Comparison of ENCODE assay signal across 10 cellular contexts in the genomic region with DNA sequence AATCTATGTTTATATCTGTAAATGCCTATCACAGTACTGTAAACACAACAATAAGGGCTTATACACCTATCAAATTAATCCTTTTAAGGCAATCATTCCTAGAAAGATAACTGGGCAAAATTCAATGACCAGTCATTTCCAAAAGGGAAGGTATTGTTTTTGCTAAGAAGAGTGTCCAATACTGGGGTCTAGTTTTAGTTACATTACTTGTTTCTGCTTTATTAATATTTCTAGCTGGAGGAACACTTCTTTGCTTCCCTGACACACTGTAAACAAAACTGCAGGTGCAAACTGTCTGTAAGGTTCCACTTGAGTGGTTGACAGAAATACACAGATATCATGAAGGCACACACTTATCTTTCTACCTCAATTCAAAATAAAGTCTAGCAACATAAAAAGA.
DNase-seq lines count a peak whose midpoint lies in the region; ATAC-seq and TF ChIP-seq lines count a peak whose summit lies in the region.
"Had no signal": no experiment of that assay in that cellular context is flagged by ENCODE, and none has a peak within 500 bp of the region (broad histone marks: within the 10 kb centered on the region; RNA-seq: fewer than 3 reads in every experiment).

No MANE protein-coding gene starts in this region.

- H3K27me3 Mint-ChIP-seq in natural killer cell treated with Interleukin-12 subunit alpha and Interleukin-12 subunit beta and Interleukin-15 and Interleukin-18, amount 100 ng/mL, for 72 hours: no peaks in the 10 kb centered on the region
- no peaks in the 10 kb centered on the region for H3K27me3 Mint-ChIP-seq in natural killer cell (ENCODE audit: low read depth in 2 of 2)
- no peaks in the 10 kb centered on the region for H3K27me3 Mint-ChIP-seq in stimulated activated memory B cell treated with anti-CD40 and anti-IgM and Interleukin-4, amounts not matched to agents 10 μg/mL and 1 μg/mL and 100 μg/mL, for 72 hours

- peaks cover 50 to 58% of the 10 kb centered on the region in 2 donors for H3K4me1 Mint-ChIP-seq in natural killer cell treated with Interleukin-12 subunit alpha and Interleukin-12 subunit beta and Interleukin-15 and Interleukin-18, amount 100 ng/mL, for 72 hours (ENCODE audit: low read depth in 2 of 2)
- H3K4me1 Mint-ChIP-seq in natural killer cell: peaks cover 14 to 22% of the 10 kb centered on the region in 2 donors
- H3K4me1 Mint-ChIP-seq in stimulated activated memory B cell treated with anti-CD40 and anti-IgM and Interleukin-4, amounts not matched to agents 10 μg/mL and 1 μg/mL and 100 μg/mL, for 72 hours: peaks cover 6% of the 10 kb centered on the region

- H3K9me3 Mint-ChIP-seq in natural killer cell treated with Interleukin-12 subunit alpha and Interleukin-12 subunit beta and Interleukin-15 and Interleukin-18, amount 100 ng/mL, for 72 hours: peaks cover 7% of the 10 kb centered on the region
- H3K9me3 Mint-ChIP-seq in natural killer cell: no peaks in the 10 kb centered on the region
- no peaks in the 10 kb centered on the region for H3K9me3 Mint-ChIP-seq in stimulated activated memory B cell treated with anti-CD40 and anti-IgM and Interleukin-4, amounts not matched to agents 10 μg/mL and 1 μg/mL and 100 μg/mL, for 72 hours

- peaks cover 35% of the 10 kb centered on the region for H3K36me3 Mint-ChIP-seq in natural killer cell treated with Interleukin-12 subunit alpha and Interleukin-12 subunit beta and Interleukin-15 and Interleukin-18, amount 100 ng/mL, for 72 hours
- peaks cover 15% of the 10 kb centered on the region for H3K36me3 Mint-ChIP-seq in natural killer cell
- H3K36me3 Mint-ChIP-seq in stimulated activated memory B cell treated with anti-CD40 and anti-IgM and Interleukin-4, amounts not matched to agents 10 μg/mL and 1 μg/mL and 100 μg/mL, for 72 hours: peaks cover 12% of the 10 kb centered on the region

- intact Hi-C loops in natural killer cell (cut with micrococcal nuclease): no loop called here

- peak overlapping the region; percentile 77 to 82 for H3K27ac Mint-ChIP-seq in natural killer cell treated with Interleukin-12 subunit alpha and Interleukin-12 subunit beta and Interleukin-15 and Interleukin-18, amount 100 ng/mL, for 72 hours
- H3K27ac Mint-ChIP-seq in natural killer cell: no peak overlapping the region
- H3K27ac Mint-ChIP-seq in stimulated activated memory B cell treated with anti-CD40 and anti-IgM and Interleukin-4, amounts not matched to agents 10 μg/mL and 1 μg/mL and 100 μg/mL, for 72 hours: peak overlapping the region; percentile 1

- no peak for DNase-seq in natural killer cell treated with Interleukin-12 subunit alpha and Interleukin-12 subunit beta and Interleukin-15 and Interleukin-18, amount 100 ng/mL, for 72 hours (ENCODE audit: low spot score)
- DNase-seq in natural killer cell: no peak
- peak; percentile 50 for DNase-seq in NCI-H1105 (lab: John Stamatoyannopoulos, UW)
- no peak for DNase-seq in superior temporal gyrus (ENCODE audit: extremely low spot score)
- no peak for DNase-seq in foreskin melanocyte
- DNase-seq in stimulated activated CD4-positive, alpha-beta T cell treated with anti-CD3 and anti-CD28 coated beads, Interleukin-2, amount 100 ng/mL, for 24 hours: no peak
- DNase-seq: foreskin keratinocyte, Kasumi-1 had no signal

- H3K4me3 Mint-ChIP-seq in natural killer cell treated with Interleukin-12 subunit alpha and Interleukin-12 subunit beta and Interleukin-15 and Interleukin-18, amount 100 ng/mL, for 72 hours: peak overlapping the region; percentile 8
- no peak overlapping the region for H3K4me3 Mint-ChIP-seq in natural killer cell
- no peak overlapping the region for H3K4me3 Mint-ChIP-seq in stimulated activated memory B cell treated with anti-CD40 and anti-IgM and Interleukin-4, amounts not matched to agents 10 μg/mL and 1 μg/mL and 100 μg/mL, for 72 hours

- TF ChIP-seq CTCF in natural killer cell (IDR thresholded peaks at IDR 0.05): no peak

- ATAC-seq in natural killer cell treated with Interleukin-12 subunit alpha and Interleukin-12 subunit beta and Interleukin-15 and Interleukin-18, amount 100 ng/mL, for 72 hours: no peak
- ATAC-seq in natural killer cell: no peak
- peak; percentile 75 for ATAC-seq in HG02678 (IDR thresholded peaks at IDR 0.05; ENCODE audit: unreplicated experiment)
- ATAC-seq in stimulated activated memory B cell treated with anti-CD40 and anti-IgM and Interleukin-4, amounts not matched to agents 10 μg/mL and 1 μg/mL and 100 μg/mL, for 72 hours: no peak
- ATAC-seq: foreskin keratinocyte had no signal

Comparison
In these comparisons a context has a peak if more than half of its experiments do, and no peak if none do; other contexts are left out.
1. H3K27ac Mint-ChIP-seq: peak in natural killer cell treated with Interleukin-12 subunit alpha and Interleukin-12 subunit beta and Interleukin-15 and Interleukin-18, amount 100 ng/mL, for 72 hours (2 of 2) and stimulated activated memory B cell treated with anti-CD40 and anti-IgM and Interleukin-4, amounts not matched to agents 10 μg/mL and 1 μg/mL and 100 μg/mL, for 72 hours (single experiment); none in natural killer cell (0 of 2).